Comparison of ENCODE assay signal across 21 cellular contexts in the genomic region with DNA sequence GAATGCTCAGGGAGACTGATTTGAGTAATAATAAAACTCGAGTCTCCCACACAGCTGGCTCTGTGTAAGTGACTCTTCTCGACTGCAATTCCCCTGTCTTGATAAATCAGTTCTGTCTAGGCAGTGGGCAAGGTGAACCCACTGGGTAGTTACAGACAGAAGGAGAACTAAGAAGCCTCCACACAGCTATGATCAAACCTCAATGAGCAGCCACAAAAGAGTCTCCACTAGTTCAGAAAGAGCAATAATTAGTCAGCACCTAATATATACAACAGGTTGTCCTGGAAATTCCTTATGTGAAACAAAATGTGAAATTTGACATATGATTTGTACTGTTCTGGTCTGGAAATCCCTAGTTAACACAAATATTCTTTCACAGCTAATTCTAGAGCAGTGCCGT. TPM values are rescaled to one million over a fixed set of nuclear protein-coding genes. Genes with fewer than 3 reads are reported as not detected.
A peak's percentile ranks its signal among the peaks of the same experiment; 100 is the strongest.
DNase-seq lines count a peak whose midpoint lies in the region; ATAC-seq, FAIRE-seq and TF ChIP-seq lines count a peak whose summit lies in the region.
"Had no signal": no experiment of that assay in that cellular context is flagged by ENCODE, and none has a peak within 500 bp of the region (broad histone marks: within the 10 kb centered on the region; RNA-seq: fewer than 3 reads in every experiment).

No MANE protein-coding gene starts in this region.

- no peak overlapping the region for H2BK15ac ChIP-seq in H1 (ENCODE audit: low read length)

- no peaks in the 10 kb centered on the region for H3K36me3 Mint-ChIP-seq in GM23338 (ENCODE audit: low read depth)
- no peaks in the 10 kb centered on the region for H3K36me3 Mint-ChIP-seq in stimulated activated naive B cell treated with anti-CD40 and anti-IgM and Interleukin-4, amounts not matched to agents 10 μg/mL and 1 μg/mL and 100 μg/mL, for 72 hours
- H3K36me3 Mint-ChIP-seq: CD14-positive monocyte; CD4-positive, alpha-beta memory T cell; IgD-negative memory B cell had no signal

- no peak overlapping the region for H4K8ac ChIP-seq in H1 (ENCODE audit: extremely low read depth, insufficient read depth, low read length)

- FAIRE-seq in H1 (lab: Jason Lieb, UNC) = no peak
- FAIRE-seq: HepG2 had no signal

- no peak overlapping the region for H4K5ac ChIP-seq in H1 (ENCODE audit: insufficient read length, low read depth, low read length)

- no peak overlapping the region for H3K14ac ChIP-seq in H1 (ENCODE audit: insufficient read length)

- no peak overlapping the region for H2BK5ac ChIP-seq in H1 (ENCODE audit: low read depth, low read length)

- H3F3A ChIP-seq in GM23338 (replicated peaks; ENCODE audit: low read depth) = no peaks in the 10 kb centered on the region

- H3K9ac ChIP-seq in H1 (replicated peaks in 1 of 4; ENCODE audit: extremely low read depth in 1 of 4, low read depth in 3 of 4, low read length in 3 of 4) = no peak overlapping the region
- H3K9ac ChIP-seq: BLaER1 had no signal

- H3K9me2 ChIP-seq in GM23338 (ENCODE audit: insufficient read depth) = peaks cover 16% of the 10 kb centered on the region

- H3K4me3 ChIP-seq in GM12865 (ENCODE audit: low read depth, low read length) (no peak overlapping the region), GM23338 (no peak overlapping the region), H1 (ENCODE audit: extremely low read depth in 1 of 4, insufficient read depth in 2 of 4, low read depth in 3 of 4, low read length in 4 of 4) (no peak overlapping the region)
- H3K4me3 ChIP-seq: BLaER1 had no signal

- H3K27ac ChIP-seq in GM23338 (ENCODE audit: low read depth) = no peak overlapping the region
- H3K27ac ChIP-seq in H1 (ENCODE audit: low read depth, low read length) = no peak overlapping the region
- H3K27ac ChIP-seq: BLaER1 had no signal

- H3K79me1 ChIP-seq in H1 (ENCODE audit: low read depth, low read length) = no peaks in the 10 kb centered on the region

- CTCF ChIA-PET in H1 (lab: Charles Lee; ENCODE audit: partially characterized antibody) = interaction anchor here (0.7 to 1.3 kb wide), 5 partner anchors 18 to 596 kb away, joined by 3 to 6 read pairs (median 3); no protein-coding TSS in a partner anchor

- no peak overlapping the region for H4K91ac ChIP-seq in H1 (replicated peaks; ENCODE audit: insufficient read length, low read length)

- H3K36me3 ChIP-seq in GM23338 (ENCODE audit: insufficient read depth) = no peaks in the 10 kb centered on the region
- H3K36me3 ChIP-seq in H1 (ENCODE audit: control insufficient read depth in 2 of 4, insufficient read depth in 4 of 4, low read length in 3 of 4) = no peaks in the 10 kb centered on the region
- H3K36me3 ChIP-seq: BLaER1 had no signal

- WGBS in H1 (ENCODE audit: extremely low coverage in 1 of 2, insufficient coverage in 1 of 2, insufficient read length in 1 of 2, insufficient replicate concordance in 2 of 2, low coverage in 1 of 2, low lambda C conversion rate in 2 of 2, missing lambda C conversion rate in 1 of 2), 2 experiments = 81% methylated on average over 3 of the region's 3 CpGs; no CpG with 5 or more reads in 1 of the 2 experiments

- no peak overlapping the region for H2AK5ac ChIP-seq in H1 (ENCODE audit: low read depth, low read length)

- no peak overlapping the region for H2BK12ac ChIP-seq in H1 (ENCODE audit: low read depth, low read length)

- no peak overlapping the region for H3K56ac ChIP-seq in H1 (replicated peaks; ENCODE audit: insufficient read length, low read depth, low read length)

- H3K23ac ChIP-seq in H1 (ENCODE audit: insufficient read length) = no peak overlapping the region

- TF ChIP-seq RAD21 in H1 (IDR thresholded peaks at IDR 0.05 in 1 of 2, conservative IDR thresholded peaks at IDR 0.05 in 1 of 2; ENCODE audit: low read depth in 2 of 2, low read length in 2 of 2) = no peak

- peak overlapping the region; percentile 14 for H3K27ac Mint-ChIP-seq in GM23338
- no peak overlapping the region for H3K27ac Mint-ChIP-seq in stimulated activated naive B cell treated with anti-CD40 and anti-IgM and Interleukin-4, amounts not matched to agents 10 μg/mL and 1 μg/mL and 100 μg/mL, for 72 hours
- H3K27ac Mint-ChIP-seq: CD14-positive monocyte; CD4-positive, alpha-beta memory T cell; IgD-negative memory B cell had no signal

- TF ChIP-seq CTCF in GM12865 (IDR thresholded peaks at IDR 0.05; ENCODE audit: insufficient read depth, low read depth, low read length, missing control alignments) (no peak), GM23338 (conservative IDR thresholded peaks at IDR 0.05; ENCODE audit: low read depth in 2 of 2) (no peak), H1 (IDR thresholded peaks at IDR 0.05; ENCODE audit: control extremely low read depth in 1 of 3, insufficient read depth in 1 of 3, low read depth in 1 of 3, low read length in 3 of 3) (no peak)

- H3K4me1 Mint-ChIP-seq in GM23338 = peaks cover 29% of the 10 kb centered on the region
- no peaks in the 10 kb centered on the region for H3K4me1 Mint-ChIP-seq in stimulated activated naive B cell treated with anti-CD40 and anti-IgM and Interleukin-4, amounts not matched to agents 10 μg/mL and 1 μg/mL and 100 μg/mL, for 72 hours
- H3K4me1 Mint-ChIP-seq: CD4-positive, alpha-beta memory T cell; IgD-negative memory B cell had no signal

- H3K4me1 ChIP-seq in GM23338 (ENCODE audit: insufficient read depth) (peaks cover 24% of the 10 kb centered on the region), H1 (replicated peaks in 1 of 4; ENCODE audit: control insufficient read depth in 3 of 4, insufficient read depth in 4 of 4, low read length in 3 of 4) (peaks cover 0 to 4% (median 1%) of the 10 kb centered on the region in 4 experiments; a peak in 2 of 7 replicates)

- H2BK120ac ChIP-seq in H1 (replicated peaks; ENCODE audit: low read depth, low read length) = no peak overlapping the region

- H3K18ac ChIP-seq in H1 (ENCODE audit: extremely low read depth, low read length) = no peak overlapping the region

- no peak for TF ChIP-seq POLR2A in H1 (IDR thresholded peaks at IDR 0.05; ENCODE audit: control extremely low read depth in 1 of 2, low read depth in 2 of 2, low read length in 2 of 2)

- TF ChIP-seq EP300 in H1 (IDR thresholded peaks at IDR 0.05; ENCODE audit: borderline replicate concordance in 1 of 2, low read depth in 2 of 2, low read length in 2 of 2) = no peak

- H3K27me3 Mint-ChIP-seq in GM23338 (ENCODE audit: insufficient read depth, low read depth, poor library complexity) = peaks cover 2% of the 10 kb centered on the region
- no peaks in the 10 kb centered on the region for H3K27me3 Mint-ChIP-seq in stimulated activated naive B cell treated with anti-CD40 and anti-IgM and Interleukin-4, amounts not matched to agents 10 μg/mL and 1 μg/mL and 100 μg/mL, for 72 hours

- H3K4me2 ChIP-seq in GM23338 = no peak overlapping the region
- no peak overlapping the region for H3K4me2 ChIP-seq in H1 (ENCODE audit: insufficient read depth in 1 of 2, low read depth in 2 of 2, low read length in 2 of 2)
- H3K4me2 ChIP-seq: BLaER1 had no signal

- H3K4me3 Mint-ChIP-seq in GM23338 = no peak overlapping the region
- H3K4me3 Mint-ChIP-seq in stimulated activated naive B cell treated with anti-CD40 and anti-IgM and Interleukin-4, amounts not matched to agents 10 μg/mL and 1 μg/mL and 100 μg/mL, for 72 hours = no peak overlapping the region
- H3K4me3 Mint-ChIP-seq: CD14-positive monocyte; CD4-positive, alpha-beta memory T cell; IgD-negative memory B cell had no signal

- no peak overlapping the region for H3K4ac ChIP-seq in H1 (replicated peaks; ENCODE audit: insufficient read length, low read depth, low read length)

- H4K20me1 ChIP-seq in GM23338 (replicated peaks; ENCODE audit: insufficient read depth) (no peaks in the 10 kb centered on the region), H1 (replicated peaks in 1 of 2; ENCODE audit: control insufficient read depth in 1 of 2, insufficient read depth in 2 of 2, low read length in 2 of 2) (no peaks in the 10 kb centered on the region)
- H4K20me1 ChIP-seq: BLaER1 had no signal

- H3K79me2 ChIP-seq in GM23338 (replicated peaks; ENCODE audit: insufficient read depth) (no peaks in the 10 kb centered on the region), H1 (ENCODE audit: control insufficient read depth in 1 of 2, insufficient read depth in 2 of 2, low read length in 2 of 2) (no peaks in the 10 kb centered on the region)

- no peak overlapping the region for H2BK20ac ChIP-seq in H1 (ENCODE audit: low read length)

- no peaks in the 10 kb centered on the region; the same call in 1 of the 2 replicates for H3K23me2 ChIP-seq in H1 (ENCODE audit: low read depth, low read length)

- H3K27me3 ChIP-seq in GM23338 (ENCODE audit: insufficient read depth) = no peaks in the 10 kb centered on the region
- no peaks in the 10 kb centered on the region for H3K27me3 ChIP-seq in H1 (replicated peaks in 1 of 4; ENCODE audit: control insufficient read depth in 3 of 4, extremely low read depth in 1 of 4, insufficient read depth in 3 of 4, low read length in 3 of 4)
- H3K27me3 ChIP-seq: BLaER1 had no signal

- POLR2A ChIA-PET in H1 (lab: Charles Lee; ENCODE audit: partially characterized antibody) = no interaction called here

- DNase-seq in GM12865 (ENCODE audit: low read depth) = peak; percentile 6
- DNase-seq in GM23338 (ENCODE audit: low spot score) = no peak
- no peak for DNase-seq in H1 (ENCODE audit: low read depth in 1 of 2, low spot score in 2 of 2)
- DNase-seq in stimulated activated naive B cell treated with anti-CD40 and anti-IgM and Interleukin-4, amounts not matched to agents 10 μg/mL and 1 μg/mL and 100 μg/mL, for 72 hours = no peak
- no peak for DNase-seq in activated effector memory CD4-positive, alpha-beta T cell treated with anti-CD3 and anti-CD28 coated beads, Interleukin-2, amount 50 U/mL, for 16 hours
- DNase-seq in HK-2 (ENCODE audit: unreplicated experiment) = no peak
- DNase-seq: 8988T; CD4-positive, alpha-beta memory T cell; DMS153; DMS79; GDM1; HCEC 1CT; KBM-7 had no signal

- H3K9me3 ChIP-seq in H1 (ENCODE audit: insufficient read depth in 2 of 2, low read depth in 1 of 2, low read length in 1 of 2) = no peaks in the 10 kb centered on the region
- H3K9me3 ChIP-seq: BLaER1 had no signal

- ATAC-seq in GM23338 (no peak), GM18511 (IDR thresholded peaks at IDR 0.05; ENCODE audit: unreplicated experiment) (no peak)
- ATAC-seq in stimulated activated naive B cell treated with anti-CD40 and anti-IgM and Interleukin-4, amounts not matched to agents 10 μg/mL and 1 μg/mL and 100 μg/mL, for 72 hours (replicated peaks) = peak; percentile 42 to 52
- ATAC-seq: HepG2 had no signal

- H3K9me3 Mint-ChIP-seq in GM23338 = no peaks in the 10 kb centered on the region
- no peaks in the 10 kb centered on the region for H3K9me3 Mint-ChIP-seq in stimulated activated naive B cell treated with anti-CD40 and anti-IgM and Interleukin-4, amounts not matched to agents 10 μg/mL and 1 μg/mL and 100 μg/mL, for 72 hours
- H3K9me3 Mint-ChIP-seq: CD4-positive, alpha-beta memory T cell had no signal

- H2AFZ ChIP-seq in GM23338 = no peak overlapping the region
- H2AFZ ChIP-seq in H1 (ENCODE audit: low read length) = 0 out of 2 replicates have a peak overlapping the region, but pooled peaks have one; percentile 39

RNA-seq across cellular contexts. Expression of a gene that starts 52.1 kb away (rescaled TPM):
- total RNA-seq in GM23338 (2014; rRNA removed; shearing (Covaris generic)) = 0.08 TPM in 1 of 2 replicates, not detected in the other
- polyA plus RNA-seq in GM23338 (2016; fragmentation: Nextera tagmentation; extraction: Ambion mirVana) (not detected in 2 replicates), H1 (2011; rRNA removed) (not detected in 2 replicates)
- not detected in 2 replicates for total RNA-seq in H1 (2021; fragmentation: NEBNext Ultra II Directional; extraction: Animal tissue kit (Norgen Biotek cat#: 25700))
- not detected for polyA plus RNA-seq in H1 (2011; cell fraction: cytosol; rRNA removed)
- 0.04 TPM for polyA plus RNA-seq in H1 (2011; cell fraction: nucleus; rRNA removed)
- not detected in 4 replicates for polyA plus RNA-seq in H1 (2012, experiment 1 of 2)
- not detected for polyA plus RNA-seq in H1 (2012, experiment 2 of 2)
- polyA plus RNA-seq in H1 (2013, experiment 1 of 2) = not detected
- not detected for polyA plus RNA-seq in H1 (2013, experiment 2 of 2)
- 0.12 TPM in 1 of 2 replicates, not detected in the other for polyA minus RNA-seq in H1 (2011; rRNA and poly(A)+ RNA removed)
- polyA minus RNA-seq in H1 (2011; cell fraction: cytosol; rRNA and poly(A)+ RNA removed) = not detected
- not detected for polyA minus RNA-seq in H1 (2011; cell fraction: nucleus; rRNA and poly(A)+ RNA removed)
- total RNA-seq: A673, Daoy had no signal
- polyA plus RNA-seq: AG04450; CD14-positive monocyte; CD4-positive, alpha-beta memory T cell; IgD-negative memory B cell had no signal

RNA-seq across cellular contexts. Expression of a gene that starts 58.4 kb away (rescaled TPM):
- total RNA-seq in GM23338 (2014; rRNA removed; shearing (Covaris generic)) = not detected in 2 replicates
- 0.14 TPM in 1 of 2 replicates, not detected in the other for polyA plus RNA-seq in GM23338 (2016; fragmentation: Nextera tagmentation; extraction: Ambion mirVana)
- total RNA-seq in H1 (2021; fragmentation: NEBNext Ultra II Directional; extraction: Animal tissue kit (Norgen Biotek cat#: 25700)) = not detected in 2 replicates
- polyA plus RNA-seq in H1 (2011; rRNA removed) = not detected in 2 replicates
- polyA plus RNA-seq in H1 (2011; cell fraction: cytosol; rRNA removed) = not detected
- polyA plus RNA-seq in H1 (2011; cell fraction: nucleus; rRNA removed) = not detected
- polyA plus RNA-seq in H1 (2012, experiment 1 of 2) = not detected in 4 replicates
- not detected for polyA plus RNA-seq in H1 (2012, experiment 2 of 2)
- polyA plus RNA-seq in H1 (2013, experiment 1 of 2) = not detected
- not detected for polyA plus RNA-seq in H1 (2013, experiment 2 of 2)
- polyA minus RNA-seq in H1 (2011; rRNA and poly(A)+ RNA removed) = not detected in 2 replicates
- polyA minus RNA-seq in H1 (2011; cell fraction: cytosol; rRNA and poly(A)+ RNA removed) = not detected
- polyA minus RNA-seq in H1 (2011; cell fraction: nucleus; rRNA and poly(A)+ RNA removed) = not detected
- total RNA-seq: A673; CD4-positive, alpha-beta memory T cell; Daoy; HepG2 had no signal
- polyA plus RNA-seq: AG04450; CD14-positive monocyte; CD4-positive, alpha-beta memory T cell; HepG2; IgD-negative memory B cell had no signal

Comparison
In these comparisons a context has a peak if more than half of its experiments do, and no peak if none do; other contexts are left out.
1. ATAC-seq: peak in stimulated activated naive B cell treated with anti-CD40 and anti-IgM and Interleukin-4, amounts not matched to agents 10 μg/mL and 1 μg/mL and 100 μg/mL, for 72 hours (2 of 2); none in GM23338 (single experiment) and GM18511 (single experiment).